In genomic region chr17:67208232-67208631, GRCh38 we compare ENCODE assay signal across 28 cellular contexts.
"Had no signal": no experiment of that assay in that cellular context is flagged by ENCODE, and none has a peak within 500 bp of the region (broad histone marks: within the 10 kb centered on the region; RNA-seq: fewer than 3 reads in every experiment).

No MANE protein-coding gene starts in this region.

- H3K9me3 Mint-ChIP-seq: activated B cell treated with CpG ODN at 0.5 μM for 24 hours; activated CD4-positive, alpha-beta T cell treated with anti-CD3 and anti-CD28 coated beads, Interleukin-2, amount 10 ng/mL, durations not matched to agents 24 days and 14 days; activated naive CD4-positive, alpha-beta T cell treated with anti-CD3 and anti-CD28 coated beads for 36 hours; activated T-cell treated with anti-CD3 and anti-CD28 coated beads, Interleukin-2, amount 50 U/mL, for 4 hours; activated T-helper 17 cell treated with anti-CD3 and anti-CD28 coated beads, Interleukin-2, amount 50 U/mL, for 72 hours; T-helper 1 cell treated with Interleukin-12 subunit alpha and Interleukin-12 subunit beta and Interleukin-4 antibody, amounts not matched to agents 30 μg/mL and 1 μg/mL, for 36 hours had no signal

- H3K4me3 Mint-ChIP-seq: activated B cell treated with CpG ODN at 0.5 μM for 24 hours; activated CD4-positive, alpha-beta T cell treated with anti-CD3 and anti-CD28 coated beads, Interleukin-2, amount 10 ng/mL, durations not matched to agents 24 days and 14 days; activated CD8-positive, alpha-beta memory T cell treated with anti-CD3 and anti-CD28 coated beads, Interleukin-2, amount 10 ng/mL, durations not matched to agents 7 days and 5 days; activated naive CD4-positive, alpha-beta T cell treated with anti-CD3 and anti-CD28 coated beads for 36 hours; activated naive CD8-positive, alpha-beta T cell; activated T-cell treated with anti-CD3 and anti-CD28 coated beads, Interleukin-2, amount 50 U/mL, for 4 hours; activated T-helper 17 cell treated with anti-CD3 and anti-CD28 coated beads, Interleukin-2, amount 50 U/mL, for 72 hours; T-helper 1 cell treated with Interleukin-12 subunit alpha and Interleukin-12 subunit beta and Interleukin-4 antibody, amounts not matched to agents 30 μg/mL and 1 μg/mL, for 36 hours had no signal

- ATAC-seq: activated CD8-positive, alpha-beta memory T cell treated with anti-CD3 and anti-CD28 coated beads, Interleukin-2, amount 10 ng/mL, durations not matched to agents 7 days and 5 days; activated T-cell treated with anti-CD3 and anti-CD28 coated beads, Interleukin-2, amount 50 U/mL, for 4 hours; activated T-helper 17 cell treated with anti-CD3 and anti-CD28 coated beads, Interleukin-2, amount 50 U/mL, for 72 hours; SK-N-SH treated with all-trans-retinoic acid at 6 μM for 48 hours had no signal

- H3K27me3 ChIP-seq: brain microvascular endothelial cell, Peyer's patch, SJCRH30 had no signal

- H3K9me3 ChIP-seq: Peyer's patch, SJCRH30 had no signal

- H3K27me3 Mint-ChIP-seq: activated B cell treated with CpG ODN at 0.5 μM for 24 hours; activated CD4-positive, alpha-beta T cell treated with anti-CD3 and anti-CD28 coated beads, Interleukin-2, amount 10 ng/mL, durations not matched to agents 24 days and 14 days; activated CD8-positive, alpha-beta memory T cell treated with anti-CD3 and anti-CD28 coated beads, Interleukin-2, amount 10 ng/mL, durations not matched to agents 7 days and 5 days; activated naive CD8-positive, alpha-beta T cell; activated T-helper 17 cell treated with anti-CD3 and anti-CD28 coated beads, Interleukin-2, amount 50 U/mL, for 72 hours had no signal

- H3K27ac ChIP-seq: brain microvascular endothelial cell, Peyer's patch, RWPE1, SJCRH30 had no signal

- H3K4me3 ChIP-seq: Peyer's patch, SJCRH30 had no signal

- H3K27ac Mint-ChIP-seq: activated B cell treated with CpG ODN at 0.5 μM for 24 hours; activated CD8-positive, alpha-beta memory T cell treated with anti-CD3 and anti-CD28 coated beads, Interleukin-2, amount 10 ng/mL, durations not matched to agents 7 days and 5 days; activated naive CD4-positive, alpha-beta T cell treated with anti-CD3 and anti-CD28 coated beads for 36 hours; activated naive CD8-positive, alpha-beta T cell; activated T-helper 17 cell treated with anti-CD3 and anti-CD28 coated beads, Interleukin-2, amount 50 U/mL, for 72 hours; T-helper 1 cell treated with Interleukin-12 subunit alpha and Interleukin-12 subunit beta and Interleukin-4 antibody, amounts not matched to agents 30 μg/mL and 1 μg/mL, for 36 hours had no signal

- DNase-seq: activated B cell treated with CpG ODN at 0.5 μM for 24 hours; activated CD4-positive, alpha-beta T cell treated with anti-CD3 and anti-CD28 coated beads for 1 hour; activated CD4-positive, alpha-beta T cell treated with anti-CD3 and anti-CD28 coated beads, Interleukin-2, amount 10 ng/mL, durations not matched to agents 24 days and 14 days; activated CD4-positive, alpha-beta T cell treated with anti-CD3 and anti-CD28 coated beads, Interleukin-2, amount 50 U/mL, for 48 hours; activated CD8-positive, alpha-beta memory T cell treated with anti-CD3 and anti-CD28 coated beads, Interleukin-2, amount 10 ng/mL, durations not matched to agents 7 days and 5 days; activated gamma-delta T cell; activated naive CD4-positive, alpha-beta T cell treated with anti-CD3 and anti-CD28 coated beads for 36 hours; activated T-cell treated with anti-CD3 and anti-CD28 coated beads, Interleukin-2, amount 50 U/mL, for 4 hours; brain microvascular endothelial cell; MM.1S; NCI-H1105; NCI-H1436; NCI-H1694 treated with DMSO at 0.1 percent for 48 hours; NCI-H2029 treated with DMSO at 0.1 percent for 48 hours; NCI-H510A treated with DMSO at 0.1 percent for 48 hours; NCI-H69; NK-92 treated with Interleukin-12 subunit alpha and Interleukin-12 subunit beta, amount 100 ng/mL, for 24 hours; OCI-M1; Peyer's patch; Right ventricle myocardium superior; SJCRH30; SW 1271; T-helper 9 cell had no signal
